27 cellular contexts compared by ENCODE assay signal in the genomic region with DNA sequence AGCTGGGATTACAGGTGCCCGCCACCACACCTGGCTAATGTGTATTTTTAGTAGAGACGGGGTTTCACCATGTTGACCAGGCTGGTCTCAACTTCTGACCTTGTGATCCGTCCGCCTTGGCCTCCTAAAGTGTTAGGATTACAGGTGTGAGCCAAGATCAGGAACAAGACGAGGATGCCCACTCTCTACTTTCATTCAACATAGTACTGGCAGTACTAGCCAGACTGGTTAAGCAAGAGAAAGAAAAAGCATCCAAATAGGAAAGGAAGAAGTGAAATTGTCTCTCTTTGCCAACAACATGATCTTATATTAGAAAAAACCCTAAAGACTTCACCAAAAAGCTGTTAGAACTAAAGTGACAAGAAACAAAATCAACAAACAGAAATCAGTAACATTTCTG.
"Had no signal": no experiment of that assay in that cellular context is flagged by ENCODE, and none has a peak within 500 bp of the region (broad histone marks: within the 10 kb centered on the region; RNA-seq: fewer than 3 reads in every experiment).

No MANE protein-coding gene starts in this region.

- FAIRE-seq: islet of Langerhans, small intestine had no signal

- DNase-seq: colonic mucosa; effector CD8-positive, alpha-beta T cell; endodermal cell; heart left ventricle; hippocampal formation; left cardiac atrium; left lung; mesenchymal stem cell; midbrain; naive thymus-derived CD4-positive, alpha-beta T cell; occipital lobe; ovary; retina; right lobe of liver; small intestine; stimulated activated CD4-positive, alpha-beta T cell treated with anti-CD3 and anti-CD28 coated beads, Interleukin-15, amount 100 ng/mL, for 24 hours; stimulated activated CD4-positive, alpha-beta T cell treated with anti-CD3 and anti-CD28 coated beads, Interleukin-2, amount 100 ng/mL, for 48 hours; stimulated activated naive CD4-positive, alpha-beta T cell; stimulated activated naive CD8-positive, alpha-beta T cell treated with anti-CD3 and anti-CD28 coated beads, Interleukin-15, amount 100 ng/mL, for 72 hours; transverse colon had no signal

- H3K27ac Mint-ChIP-seq: dendritic cell treated with granulocyte-macrophage colony-stimulating factor and Interleukin-4, amounts not matched to agents 40 ng/mL and 50 ng/mL, for 4 days; endodermal cell; nephron had no signal

- ATAC-seq: esophagus mucosa; gastroesophageal sphincter; heart left ventricle; left cardiac atrium; naive thymus-derived CD4-positive, alpha-beta T cell; right lobe of liver; stimulated activated naive CD8-positive, alpha-beta T cell treated with anti-CD3 and anti-CD28 coated beads, Interleukin-15, amount 100 ng/mL, for 72 hours had no signal

- H3K9me3 Mint-ChIP-seq: dendritic cell treated with granulocyte-macrophage colony-stimulating factor and Interleukin-4, amounts not matched to agents 40 ng/mL and 50 ng/mL, for 4 days; endodermal cell; naive thymus-derived CD4-positive, alpha-beta T cell; nephron; stimulated activated naive CD8-positive, alpha-beta T cell treated with anti-CD3 and anti-CD28 coated beads, Interleukin-15, amount 100 ng/mL, for 72 hours had no signal

- H3K4me3 Mint-ChIP-seq: dendritic cell treated with granulocyte-macrophage colony-stimulating factor and Interleukin-4, amounts not matched to agents 40 ng/mL and 50 ng/mL, for 4 days; endodermal cell; naive thymus-derived CD4-positive, alpha-beta T cell; nephron; stimulated activated naive CD8-positive, alpha-beta T cell treated with anti-CD3 and anti-CD28 coated beads, Interleukin-15, amount 100 ng/mL, for 72 hours had no signal

- H3K27me3 Mint-ChIP-seq: naive thymus-derived CD4-positive, alpha-beta T cell; stimulated activated naive CD8-positive, alpha-beta T cell treated with anti-CD3 and anti-CD28 coated beads, Interleukin-15, amount 100 ng/mL, for 72 hours had no signal

- H3K9me3 ChIP-seq: colonic mucosa, gastroesophageal sphincter, heart left ventricle, left lung, ovary, right lobe of liver, suprapubic skin, transverse colon, vagina had no signal

- H3K4me1 Mint-ChIP-seq: endodermal cell; nephron; stimulated activated naive CD8-positive, alpha-beta T cell treated with anti-CD3 and anti-CD28 coated beads, Interleukin-15, amount 100 ng/mL, for 72 hours had no signal
